Comparison of ENCODE assay signal across 8 cellular contexts in the genomic region with DNA sequence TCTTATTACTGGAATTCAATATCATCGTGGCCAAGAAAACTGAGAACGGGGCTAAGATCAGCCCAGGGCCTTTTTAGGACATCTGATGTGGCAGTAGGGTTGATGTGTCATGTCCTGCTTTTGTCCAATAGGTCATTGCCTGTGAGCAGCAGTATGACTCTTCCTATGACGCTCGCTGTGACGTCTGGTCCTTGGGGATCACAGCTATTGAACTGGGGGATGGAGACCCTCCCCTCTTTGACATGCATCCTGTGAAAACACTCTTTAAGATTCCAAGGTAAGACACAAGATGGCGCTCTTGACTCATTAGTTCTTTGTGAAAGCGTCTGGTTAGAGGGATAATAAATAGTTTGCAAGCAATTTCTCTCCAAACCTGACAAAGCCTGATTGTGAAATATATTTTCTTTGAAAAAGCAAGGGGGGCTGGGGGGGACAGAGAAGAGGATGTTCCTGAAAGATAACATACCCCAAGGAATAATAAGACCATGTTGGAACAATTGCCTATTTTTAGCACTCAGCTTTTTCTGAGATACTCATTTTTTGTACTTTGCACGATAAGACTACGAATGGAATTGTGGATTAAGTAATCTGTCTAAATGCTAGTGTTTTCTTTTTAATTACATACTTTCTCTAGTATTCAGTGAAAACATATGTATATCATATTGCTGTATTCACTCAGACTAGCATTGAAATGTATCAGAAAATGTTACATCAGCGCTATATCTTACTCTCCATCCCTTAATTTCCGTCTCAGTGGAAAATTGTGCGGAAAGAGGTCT. TPM values are rescaled to one million over a fixed set of nuclear protein-coding genes. Genes with fewer than 3 reads are reported as not detected.
DNase-seq lines count a peak whose midpoint lies in the region; ATAC-seq, FAIRE-seq and TF ChIP-seq lines count a peak whose summit lies in the region.

No MANE protein-coding gene starts in this region.

- TF ChIP-seq CTCF in A549 (IDR thresholded peaks at IDR 0.05) (peak; percentile 69), fibroblast of villous mesenchyme (IDR thresholded peaks at IDR 0.05; ENCODE audit: insufficient read depth, low read depth, low read length) (peak; percentile 57), retinal pigment epithelial cell (conservative IDR thresholded peaks at IDR 0.05; ENCODE audit: low read depth, low read length) (peak; percentile 63)

- in situ Hi-C loops in G401 (cut with HindIII; ENCODE audit: low sequenced_read_pairs): no loop called here

- WGBS in A549 (ENCODE audit: missing lambda C conversion rate): 29% methylated on average over 12 of the region's 12 CpGs

- H3K27ac ChIP-seq in A549: no peak overlapping the region

- TF ChIP-seq RAD21 in A549 (conservative IDR thresholded peaks at IDR 0.05 in 1 of 2, IDR thresholded peaks at IDR 0.05 in 1 of 2): peak; percentile 77 to 80

- H3K9me3 ChIP-seq in A549: no peaks in the 10 kb centered on the region

- TF ChIP-seq EP300 in A549 (IDR thresholded peaks at IDR 0.05): no peak

- ATAC-seq in A549 (peak; percentile 57 to 86; a peak in 4 of 6 replicates), SK-N-SH treated with all-trans-retinoic acid at 6 μM for 48 hours (peak; percentile 91), HG03045 (IDR thresholded peaks at IDR 0.05; ENCODE audit: unreplicated experiment) (no peak), HG03108 (IDR thresholded peaks at IDR 0.05; ENCODE audit: unreplicated experiment) (no peak)

- POLR2A ChIA-PET in A549 (lab: Yijun Ruan, JAX): no interaction called here

- H3K4me1 ChIP-seq in A549: no peaks in the 10 kb centered on the region

- H3K4me3 ChIP-seq in A549: no peak overlapping the region
- H3K4me3 ChIP-seq in fibroblast of villous mesenchyme (ENCODE audit: low read depth, low read length): no peak overlapping the region
- H3K4me3 ChIP-seq in retinal pigment epithelial cell (ENCODE audit: low read length): no peak overlapping the region

- CTCF ChIA-PET in A549 (lab: Yijun Ruan, JAX): interaction anchor here (0.6 to 3.6 kb wide), 30 partner anchors 12 to 632 kb away, joined by 3 to 17 read pairs (median 4); partner anchors contain the start of gene GAD1

- TF ChIP-seq POLR2A in A549 (IDR thresholded peaks at IDR 0.05; ENCODE audit: low read length): no peak

- no peak for FAIRE-seq in A549 (lab: Jason Lieb, UNC)

- no peak overlapping the region for H3K4me2 ChIP-seq in A549

- peak; percentile 16 to 61 for DNase-seq in A549 (ENCODE audit: low read depth in 1 of 2, low spot score in 1 of 2)
- DNase-seq in G401 (ENCODE audit: low spot score): peak; percentile 49
- DNase-seq in NCI-H1092 (lab: John Stamatoyannopoulos, UW): peak; percentile 68
- peak; percentile 54 for DNase-seq in fibroblast of villous mesenchyme (ENCODE audit: low read depth)
- no peak for DNase-seq in retinal pigment epithelial cell (ENCODE audit: low read depth)

TF ChIP-seq in A549, 52 proteins besides CTCF, POLR2A, EP300 and RAD21:
- TF ChIP-seq MAFK (IDR thresholded peaks at IDR 0.05; ENCODE audit: partially characterized antibody): peak; percentile 47
- peak; percentile 62 for TF ChIP-seq SMC3 (IDR thresholded peaks at IDR 0.05)
- no peak for TF ChIP-seq JUN (IDR thresholded peaks at IDR 0.05)

TF ChIP-seq in SK-N-SH treated with all-trans-retinoic acid at 6 μM for 48 hours, 23 proteins besides CTCF, POLR2A, EP300 and RAD21:
- TF ChIP-seq TSHZ2 (CRISPR knock-in tag; IDR thresholded peaks at IDR 0.05) (0 out of 2 replicates have a peak, but pooled peaks have one; percentile 20), SNAI2 (CRISPR knock-in tag; IDR thresholded peaks at IDR 0.05) (no peak)
TF ChIP-seq in SK-N-SH treated with all-trans-retinoic acid at 6 μM for 48 hours: peak in this region for 1.

RNA-seq across cellular contexts. Expression of gene MYO3B, which starts 58.1 kb away (rescaled TPM):
- 0.01 TPM in 1 of 2 replicates, not detected in the other for polyA plus RNA-seq in A549 (2011; rRNA removed)
- polyA plus RNA-seq in A549 (2012; cell fraction: cytosol; rRNA removed): not detected in 2 replicates
- polyA plus RNA-seq in A549 (2012; cell fraction: nucleus; rRNA removed): not detected in 2 replicates
- not detected in 3 replicates for polyA plus RNA-seq in A549 (2017; fragmentation: RNase III; extraction: RNeasy Plus Mini Kit Qiagen cat#74134 plus additional on column Dnase treatment)
- 0.04 TPM in 1 of 2 replicates, not detected in the other for polyA minus RNA-seq in A549 (2011; rRNA and poly(A)+ RNA removed)
- total RNA-seq in G401 (2014; rRNA removed; shearing (Covaris generic)): 7.8 and 11.9 TPM in 2 replicates
- total RNA-seq in fibroblast of villous mesenchyme: under 0.01 TPM in 1 of 2 replicates, not detected in the other

Comparison
In these comparisons a context has a peak if more than half of its experiments do, and no peak if none do; other contexts are left out.
1. ATAC-seq: peak in A549 (2 of 2) and SK-N-SH treated with all-trans-retinoic acid at 6 μM for 48 hours (single experiment); none in HG03045 (single experiment) and HG03108 (single experiment).
2. Peak in every context shown above with its lines, with median percentiles within 50 percentile points of each other: CTCF ChIP-seq.